1 cellular context compared by ENCODE assay signal in genomic region chr7:151088856-151089699, GRCh38.
TF ChIP-seq lines count a peak whose summit lies in the region.

No MANE protein-coding gene starts in this region.

TF ChIP-seq in HepG2, 621 proteins besides CTCF, POLR2A, EP300 and RAD21 (continued from another document and continues in another):
- peak; percentile 41; the same call in 1 of the 2 replicates for TF ChIP-seq NR2C2 (CRISPR knock-in tag; IDR thresholded peaks at IDR 0.05; ENCODE audit: borderline replicate concordance)
- TF ChIP-seq NRL (CRISPR knock-in tag; IDR thresholded peaks at IDR 0.05; ENCODE audit: borderline replicate concordance), result no peak
- no peak for TF ChIP-seq ZNF317 (CRISPR knock-in tag; IDR thresholded peaks at IDR 0.05)
- TF ChIP-seq HDAC1 (CRISPR knock-in tag; IDR thresholded peaks at IDR 0.05), result peak; percentile 63; the same call in 1 of the 2 replicates
- TF ChIP-seq GATAD1 (CRISPR knock-in tag; IDR thresholded peaks at IDR 0.05), result 0 out of 2 replicates have a peak, but pooled peaks have one; percentile 19
- TF ChIP-seq TFE3 (CRISPR knock-in tag; IDR thresholded peaks at IDR 0.05), result no peak
- TF ChIP-seq ZNF777 (CRISPR knock-in tag; IDR thresholded peaks at IDR 0.05), result no peak
- peak; percentile 35; the same call in 1 of the 2 replicates for TF ChIP-seq CEBPG (CRISPR knock-in tag; IDR thresholded peaks at IDR 0.05)
- no peak for TF ChIP-seq BORCS8-MEF2B (CRISPR knock-in tag; IDR thresholded peaks at IDR 0.05)
- no peak for TF ChIP-seq NFE2L2 (IDR thresholded peaks at IDR 0.05; ENCODE audit: low read length)
- TF ChIP-seq ARHGAP35 (CRISPR knock-in tag; IDR thresholded peaks at IDR 0.05; ENCODE audit: borderline replicate concordance), result no peak
- TF ChIP-seq ZNF644 (CRISPR knock-in tag; IDR thresholded peaks at IDR 0.05; ENCODE audit: low read depth), result no peak
- peak; percentile 79 for TF ChIP-seq ETV5 (CRISPR knock-in tag; IDR thresholded peaks at IDR 0.05; ENCODE audit: borderline replicate concordance)
- TF ChIP-seq SKIL (CRISPR knock-in tag; IDR thresholded peaks at IDR 0.05; ENCODE audit: borderline replicate concordance), result peak; percentile 58; the same call in 1 of the 2 replicates
- no peak for TF ChIP-seq GPBP1L1 (CRISPR knock-in tag; IDR thresholded peaks at IDR 0.05)
- no peak for TF ChIP-seq NFIC (IDR thresholded peaks at IDR 0.05; ENCODE audit: low read length)
- no peak for TF ChIP-seq NCOR1 (IDR thresholded peaks at IDR 0.05; ENCODE audit: borderline replicate concordance, low read length)
- TF ChIP-seq SP140L (CRISPR knock-in tag; IDR thresholded peaks at IDR 0.05; ENCODE audit: borderline replicate concordance), result no peak
- TF ChIP-seq FOXP1 (IDR thresholded peaks at IDR 0.05), result no peak
- TF ChIP-seq FOXP1 (CRISPR knock-in tag; IDR thresholded peaks at IDR 0.05), result peak; percentile 26; the same call in 1 of the 2 replicates
- TF ChIP-seq KAT8 (CRISPR knock-in tag; IDR thresholded peaks at IDR 0.05), result 0 out of 2 replicates have a peak, but pooled peaks have one; percentile 38
- TF ChIP-seq ATF6 (CRISPR knock-in tag; conservative IDR thresholded peaks at IDR 0.05), result no peak
- no peak for TF ChIP-seq ZNF878 (CRISPR knock-in tag; IDR thresholded peaks at IDR 0.05)
- peak; percentile 52; the same call in 1 of the 2 replicates for TF ChIP-seq ZNF605 (CRISPR knock-in tag; IDR thresholded peaks at IDR 0.05)
- peak; percentile 16; the same call in 1 of the 2 replicates for TF ChIP-seq IRF2 (CRISPR knock-in tag; IDR thresholded peaks at IDR 0.05)
- TF ChIP-seq NFKBIZ (CRISPR knock-in tag; IDR thresholded peaks at IDR 0.05), result no peak
- no peak for TF ChIP-seq ZEB1 (IDR thresholded peaks at IDR 0.05; ENCODE audit: insufficient replicate concordance, low read depth)
- peak; percentile 28 for TF ChIP-seq AGO2 (optimal IDR thresholded peaks at IDR 0.05; ENCODE audit: low read depth, low read length)
- no peak for TF ChIP-seq REL (CRISPR knock-in tag; conservative IDR thresholded peaks at IDR 0.05)
- TF ChIP-seq GPN1 (CRISPR knock-in tag; IDR thresholded peaks at IDR 0.05; ENCODE audit: borderline replicate concordance), result no peak
- TF ChIP-seq HNF4A (CRISPR knock-in tag; IDR thresholded peaks at IDR 0.05), result no peak
- TF ChIP-seq SPEN (CRISPR knock-in tag; IDR thresholded peaks at IDR 0.05; ENCODE audit: low read depth), result no peak
- no peak for TF ChIP-seq ZFP82 (CRISPR knock-in tag; IDR thresholded peaks at IDR 0.05; ENCODE audit: borderline replicate concordance)
- TF ChIP-seq, protein P1, sequence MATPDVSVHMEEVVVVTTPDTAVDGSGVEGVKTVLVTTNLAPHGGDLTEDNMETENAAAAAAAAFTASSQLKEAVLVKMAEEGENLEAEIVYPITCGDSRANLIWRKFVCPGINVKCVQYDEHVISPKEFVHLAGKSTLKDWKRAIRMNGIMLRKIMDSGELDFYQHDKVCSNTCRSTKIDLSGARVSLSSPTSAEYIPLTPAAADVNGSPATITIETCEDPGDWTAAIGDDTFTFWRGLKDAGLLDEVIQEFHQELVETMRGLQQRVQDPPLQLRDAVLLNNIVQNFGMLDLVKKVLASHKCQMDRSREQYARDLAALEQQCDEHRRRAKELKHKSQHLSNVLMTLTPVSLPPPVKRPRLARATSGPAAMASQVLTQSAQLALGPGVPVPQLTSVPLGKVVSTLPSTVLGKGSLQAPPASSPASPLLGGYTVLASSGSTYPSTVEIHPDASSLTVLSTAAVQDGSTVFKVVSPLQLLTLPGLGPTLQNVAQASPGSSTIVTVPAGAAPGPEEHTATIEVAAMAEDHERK (CRISPR knock-in tag; IDR thresholded peaks at IDR 0.05; ENCODE audit: low read depth), result no peak
- TF ChIP-seq PHF21A (CRISPR knock-in tag; IDR thresholded peaks at IDR 0.05), result peak; percentile 84
- TF ChIP-seq TMF1 (CRISPR knock-in tag; IDR thresholded peaks at IDR 0.05; ENCODE audit: low read depth), result no peak
- no peak for TF ChIP-seq ZNF672 (CRISPR knock-in tag; IDR thresholded peaks at IDR 0.05)
- TF ChIP-seq ZNF501 (CRISPR knock-in tag; IDR thresholded peaks at IDR 0.05), result 0 out of 2 replicates have a peak, but pooled peaks have one; percentile 29
- no peak for TF ChIP-seq ZNF557 (CRISPR knock-in tag; IDR thresholded peaks at IDR 0.05)
- TF ChIP-seq ZFY (CRISPR knock-in tag; IDR thresholded peaks at IDR 0.05), result no peak
- TF ChIP-seq FOXA1 (IDR thresholded peaks at IDR 0.05), result no peak
- peak; percentile 25; the same call in 1 of the 2 replicates for TF ChIP-seq FOXA1 (CRISPR knock-in tag; IDR thresholded peaks at IDR 0.05)
- TF ChIP-seq, protein P2, sequence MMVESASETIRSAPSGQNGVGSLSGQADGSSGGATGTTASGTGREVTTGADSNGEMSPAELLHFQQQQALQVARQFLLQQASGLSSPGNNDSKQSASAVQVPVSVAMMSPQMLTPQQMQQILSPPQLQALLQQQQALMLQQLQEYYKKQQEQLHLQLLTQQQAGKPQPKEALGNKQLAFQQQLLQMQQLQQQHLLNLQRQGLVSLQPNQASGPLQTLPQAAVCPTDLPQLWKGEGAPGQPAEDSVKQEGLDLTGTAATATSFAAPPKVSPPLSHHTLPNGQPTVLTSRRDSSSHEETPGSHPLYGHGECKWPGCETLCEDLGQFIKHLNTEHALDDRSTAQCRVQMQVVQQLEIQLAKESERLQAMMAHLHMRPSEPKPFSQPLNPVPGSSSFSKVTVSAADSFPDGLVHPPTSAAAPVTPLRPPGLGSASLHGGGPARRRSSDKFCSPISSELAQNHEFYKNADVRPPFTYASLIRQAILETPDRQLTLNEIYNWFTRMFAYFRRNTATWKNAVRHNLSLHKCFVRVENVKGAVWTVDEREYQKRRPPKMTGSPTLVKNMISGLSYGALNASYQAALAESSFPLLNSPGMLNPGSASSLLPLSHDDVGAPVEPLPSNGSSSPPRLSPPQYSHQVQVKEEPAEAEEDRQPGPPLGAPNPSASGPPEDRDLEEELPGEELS (CRISPR knock-in tag; IDR thresholded peaks at IDR 0.05), result peak; percentile 53; the same call in 1 of the 2 replicates
- no peak for TF ChIP-seq HMG20A (CRISPR knock-in tag; IDR thresholded peaks at IDR 0.05; ENCODE audit: borderline replicate concordance)
- TF ChIP-seq MAZ (IDR thresholded peaks at IDR 0.05; ENCODE audit: borderline replicate concordance, low read depth, low read length), result no peak
- peak; percentile 30; the same call in 1 of the 2 replicates for TF ChIP-seq MAZ (CRISPR knock-in tag; IDR thresholded peaks at IDR 0.05; ENCODE audit: low read depth)
- TF ChIP-seq, protein P3, sequence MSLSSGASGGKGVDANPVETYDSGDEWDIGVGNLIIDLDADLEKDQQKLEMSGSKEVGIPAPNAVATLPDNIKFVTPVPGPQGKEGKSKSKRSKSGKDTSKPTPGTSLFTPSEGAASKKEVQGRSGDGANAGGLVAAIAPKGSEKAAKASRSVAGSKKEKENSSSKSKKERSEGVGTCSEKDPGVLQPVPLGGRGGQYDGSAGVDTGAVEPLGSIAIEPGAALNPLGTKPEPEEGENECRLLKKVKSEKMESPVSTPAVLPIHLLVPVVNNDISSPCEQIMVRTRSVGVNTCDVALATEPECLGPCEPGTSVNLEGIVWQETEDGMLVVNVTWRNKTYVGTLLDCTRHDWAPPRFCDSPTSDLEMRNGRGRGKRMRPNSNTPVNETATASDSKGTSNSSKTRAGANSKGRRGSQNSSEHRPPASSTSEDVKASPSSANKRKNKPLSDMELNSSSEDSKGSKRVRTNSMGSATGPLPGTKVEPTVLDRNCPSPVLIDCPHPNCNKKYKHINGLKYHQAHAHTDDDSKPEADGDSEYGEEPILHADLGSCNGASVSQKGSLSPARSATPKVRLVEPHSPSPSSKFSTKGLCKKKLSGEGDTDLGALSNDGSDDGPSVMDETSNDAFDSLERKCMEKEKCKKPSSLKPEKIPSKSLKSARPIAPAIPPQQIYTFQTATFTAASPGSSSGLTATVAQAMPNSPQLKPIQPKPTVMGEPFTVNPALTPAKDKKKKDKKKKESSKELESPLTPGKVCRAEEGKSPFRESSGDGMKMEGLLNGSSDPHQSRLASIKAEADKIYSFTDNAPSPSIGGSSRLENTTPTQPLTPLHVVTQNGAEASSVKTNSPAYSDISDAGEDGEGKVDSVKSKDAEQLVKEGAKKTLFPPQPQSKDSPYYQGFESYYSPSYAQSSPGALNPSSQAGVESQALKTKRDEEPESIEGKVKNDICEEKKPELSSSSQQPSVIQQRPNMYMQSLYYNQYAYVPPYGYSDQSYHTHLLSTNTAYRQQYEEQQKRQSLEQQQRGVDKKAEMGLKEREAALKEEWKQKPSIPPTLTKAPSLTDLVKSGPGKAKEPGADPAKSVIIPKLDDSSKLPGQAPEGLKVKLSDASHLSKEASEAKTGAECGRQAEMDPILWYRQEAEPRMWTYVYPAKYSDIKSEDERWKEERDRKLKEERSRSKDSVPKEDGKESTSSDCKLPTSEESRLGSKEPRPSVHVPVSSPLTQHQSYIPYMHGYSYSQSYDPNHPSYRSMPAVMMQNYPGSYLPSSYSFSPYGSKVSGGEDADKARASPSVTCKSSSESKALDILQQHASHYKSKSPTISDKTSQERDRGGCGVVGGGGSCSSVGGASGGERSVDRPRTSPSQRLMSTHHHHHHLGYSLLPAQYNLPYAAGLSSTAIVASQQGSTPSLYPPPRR (CRISPR knock-in tag; IDR thresholded peaks at IDR 0.05; ENCODE audit: borderline replicate concordance), result no peak; the same call in 1 of the 2 replicates
- no peak for TF ChIP-seq ZNF558 (CRISPR knock-in tag; IDR thresholded peaks at IDR 0.05; ENCODE audit: borderline replicate concordance)
- TF ChIP-seq SIN3A (IDR thresholded peaks at IDR 0.05; ENCODE audit: borderline replicate concordance, low read depth, low read length), result no peak; the same call in 1 of the 2 replicates
- TF ChIP-seq, protein P4, sequence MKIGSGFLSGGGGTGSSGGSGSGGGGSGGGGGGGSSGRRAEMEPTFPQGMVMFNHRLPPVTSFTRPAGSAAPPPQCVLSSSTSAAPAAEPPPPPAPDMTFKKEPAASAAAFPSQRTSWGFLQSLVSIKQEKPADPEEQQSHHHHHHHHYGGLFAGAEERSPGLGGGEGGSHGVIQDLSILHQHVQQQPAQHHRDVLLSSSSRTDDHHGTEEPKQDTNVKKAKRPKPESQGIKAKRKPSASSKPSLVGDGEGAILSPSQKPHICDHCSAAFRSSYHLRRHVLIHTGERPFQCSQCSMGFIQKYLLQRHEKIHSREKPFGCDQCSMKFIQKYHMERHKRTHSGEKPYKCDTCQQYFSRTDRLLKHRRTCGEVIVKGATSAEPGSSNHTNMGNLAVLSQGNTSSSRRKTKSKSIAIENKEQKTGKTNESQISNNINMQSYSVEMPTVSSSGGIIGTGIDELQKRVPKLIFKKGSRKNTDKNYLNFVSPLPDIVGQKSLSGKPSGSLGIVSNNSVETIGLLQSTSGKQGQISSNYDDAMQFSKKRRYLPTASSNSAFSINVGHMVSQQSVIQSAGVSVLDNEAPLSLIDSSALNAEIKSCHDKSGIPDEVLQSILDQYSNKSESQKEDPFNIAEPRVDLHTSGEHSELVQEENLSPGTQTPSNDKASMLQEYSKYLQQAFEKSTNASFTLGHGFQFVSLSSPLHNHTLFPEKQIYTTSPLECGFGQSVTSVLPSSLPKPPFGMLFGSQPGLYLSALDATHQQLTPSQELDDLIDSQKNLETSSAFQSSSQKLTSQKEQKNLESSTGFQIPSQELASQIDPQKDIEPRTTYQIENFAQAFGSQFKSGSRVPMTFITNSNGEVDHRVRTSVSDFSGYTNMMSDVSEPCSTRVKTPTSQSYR (CRISPR knock-in tag; IDR thresholded peaks at IDR 0.05; ENCODE audit: borderline replicate concordance), result 0 out of 2 replicates have a peak, but pooled peaks have one; percentile 59
- TF ChIP-seq PAX8 (CRISPR knock-in tag; IDR thresholded peaks at IDR 0.05; ENCODE audit: borderline replicate concordance), result no peak
